Comparison of ENCODE assay signal across 15 cellular contexts in the genomic region with DNA sequence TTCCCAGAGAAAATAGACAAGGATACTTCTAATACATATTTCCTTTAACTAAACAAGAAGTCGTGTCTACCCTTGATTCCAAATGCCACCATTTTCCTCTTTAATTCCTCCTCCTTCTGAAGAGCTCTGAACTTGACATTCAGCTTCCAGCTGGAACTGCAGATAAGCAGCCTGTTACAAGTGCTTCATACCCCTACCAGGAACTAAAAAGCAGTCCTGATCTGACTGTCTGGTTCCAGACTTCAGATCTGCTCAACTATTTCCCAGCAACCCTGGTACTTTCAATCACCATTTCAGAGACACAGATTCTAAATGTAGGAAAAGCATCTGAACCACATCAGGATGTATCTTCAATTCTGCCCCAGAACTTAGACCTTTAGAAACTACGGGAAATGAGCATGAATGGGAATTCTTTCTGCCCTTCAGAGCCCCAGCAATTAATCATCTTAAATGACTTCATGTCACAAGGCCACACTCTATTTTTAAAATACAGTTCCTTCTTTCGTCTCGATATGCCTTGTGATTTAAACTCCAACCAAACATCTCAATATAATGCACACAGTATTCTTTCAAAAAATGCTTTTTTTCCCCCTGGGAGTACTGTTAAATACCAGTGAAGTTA.
DNase-seq lines count a peak whose midpoint lies in the region; ATAC-seq and TF ChIP-seq lines count a peak whose summit lies in the region.
"Had no signal": no experiment of that assay in that cellular context is flagged by ENCODE, and none has a peak within 500 bp of the region (broad histone marks: within the 10 kb centered on the region; RNA-seq: fewer than 3 reads in every experiment).

No MANE protein-coding gene starts in this region.

- TF ChIP-seq CTCF in dorsolateral prefrontal cortex (IDR thresholded peaks at IDR 0.05 in 54 of 56, conservative IDR thresholded peaks at IDR 0.05 in 2 of 56; ENCODE audit: low read depth in 1 of 56, partially characterized antibody in 56 of 56) (no peak), stomach (IDR thresholded peaks at IDR 0.05) (no peak)

- peak overlapping the region; percentile 0 to 84 (median 27); a peak in 15 of 22 replicates for H3K4me2 ChIP-seq in BLaER1 treated with 17β-estradiol and CSF1 and Interleukin-3, amounts not matched to agents 10 nM and 100 nM

- H4K20me1 ChIP-seq in BLaER1 treated with 17β-estradiol and CSF1 and Interleukin-3, amounts not matched to agents 10 nM and 100 nM = no peaks in the 10 kb centered on the region

- TF ChIP-seq EP300 in stomach (IDR thresholded peaks at IDR 0.05) = no peak

- peak overlapping the region in 4 of 11 experiments; percentile 15 to 72 (median 63); a peak in 7 of 22 replicates for H3K27ac ChIP-seq in BLaER1 treated with 17β-estradiol and CSF1 and Interleukin-3, amounts not matched to agents 10 nM and 100 nM
- H3K27ac ChIP-seq in dorsolateral prefrontal cortex (peak overlapping the region in 33 of 59 donors; percentile 1 to 74 (median 30)), stomach (peak overlapping the region in 1 of 5 donors; percentile 2)
- H3K27ac ChIP-seq: vagina had no signal

- H3K9ac ChIP-seq in BLaER1 treated with 17β-estradiol and CSF1 and Interleukin-3, amounts not matched to agents 10 nM and 100 nM = peak overlapping the region in 4 of 11 experiments; percentile 8 to 50 (median 39); a peak in 4 of 22 replicates

- DNase-seq in dorsolateral prefrontal cortex (no peak), naive B cell (no peak), COR-L47 (lab: John Stamatoyannopoulos, UW) (no peak), stomach (no peak), NCI-H748 (lab: John Stamatoyannopoulos, UW; ENCODE audit: unreplicated experiment) (no peak)
- DNase-seq: activated CD4-positive, CD25-positive, alpha-beta regulatory T cell; Karpas-422; mesenchymal stem cell; NCI-H1694 treated with DMSO at 0.1 percent for 48 hours; stimulated activated CD4-positive, alpha-beta T cell treated with anti-CD3 and anti-CD28 coated beads, Interleukin-15, amount 100 ng/mL, for 24 hours had no signal

- 33 to 56% (median 47%) methylated on average over 4 of the region's 4 CpGs for WGBS in stomach, 5 donors

- H3K4me3 ChIP-seq in BLaER1 treated with 17β-estradiol and CSF1 and Interleukin-3, amounts not matched to agents 10 nM and 100 nM = no peak overlapping the region
- peak overlapping the region in 17 of 59 donors; percentile 1 to 47 (median 20) for H3K4me3 ChIP-seq in dorsolateral prefrontal cortex
- H3K4me3 ChIP-seq in stomach = no peak overlapping the region
- H3K4me3 ChIP-seq: vagina had no signal

- H3K36me3 Mint-ChIP-seq in naive B cell = peaks cover 19 to 38% of the 10 kb centered on the region in 2 donors
- H3K36me3 Mint-ChIP-seq: activated naive CD8-positive, alpha-beta T cell had no signal

- peaks cover 0 to 15% (median 0%) of the 10 kb centered on the region in 11 experiments; a peak in 5 of 22 replicates for H3K36me3 ChIP-seq in BLaER1 treated with 17β-estradiol and CSF1 and Interleukin-3, amounts not matched to agents 10 nM and 100 nM
- H3K36me3 ChIP-seq in stomach = no peaks in the 10 kb centered on the region
- H3K36me3 ChIP-seq: vagina had no signal

- H3K9me3 ChIP-seq in BLaER1 treated with 17β-estradiol and CSF1 and Interleukin-3, amounts not matched to agents 10 nM and 100 nM (replicated peaks in 1 of 11) = peaks cover 18 to 44% (median 35%) of the 10 kb centered on the region in 11 experiments
- H3K9me3 ChIP-seq in stomach = peaks cover 0 to 13% (median 10%) of the 10 kb centered on the region in 4 donors

- H3K4me1 Mint-ChIP-seq in naive B cell = peaks cover 35 to 45% (median 39%) of the 10 kb centered on the region in 3 donors

- peaks cover 22 to 53% (median 36%) of the 10 kb centered on the region in 10 experiments for H3K4me1 ChIP-seq in BLaER1 treated with 17β-estradiol and CSF1 and Interleukin-3, amounts not matched to agents 10 nM and 100 nM
- peaks cover 0 to 15% (median 2%) of the 10 kb centered on the region in 4 donors for H3K4me1 ChIP-seq in stomach
- H3K4me1 ChIP-seq: vagina had no signal

- intact Hi-C loops in dorsolateral prefrontal cortex (cut with DNase I) (loop anchor here in 1 of 2 donors (5.0 kb wide), 1 partner anchor 37 kb away; no protein-coding TSS in a partner anchor), stomach (cut with DNase I; ENCODE audit: low total_unique reads) (no loop called here)

- peak overlapping the region in 1 of 8 donors; percentile 7 for H3K4me3 Mint-ChIP-seq in naive B cell
- H3K4me3 Mint-ChIP-seq: activated naive CD8-positive, alpha-beta T cell had no signal

- no peak for TF ChIP-seq POLR2A in stomach (IDR thresholded peaks at IDR 0.05)

- no peaks in the 10 kb centered on the region for H3K27me3 ChIP-seq in BLaER1 treated with 17β-estradiol and CSF1 and Interleukin-3, amounts not matched to agents 10 nM and 100 nM
- H3K27me3 ChIP-seq in dorsolateral prefrontal cortex (no peaks in the 10 kb centered on the region), stomach (no peaks in the 10 kb centered on the region)
- H3K27me3 ChIP-seq: vagina had no signal

- H3K27me3 Mint-ChIP-seq in naive B cell = no peaks in the 10 kb centered on the region
- H3K27me3 Mint-ChIP-seq: activated naive CD8-positive, alpha-beta T cell had no signal

- ATAC-seq in HG02610 (IDR thresholded peaks at IDR 0.05; ENCODE audit: unreplicated experiment) (peak; percentile 71), naive B cell (ENCODE audit: low read depth in 2 of 2) (no peak), HG02571 (IDR thresholded peaks at IDR 0.05; ENCODE audit: unreplicated experiment) (no peak)

- peaks cover 14 to 24% (median 20%) of the 10 kb centered on the region in 7 donors for H3K9me3 Mint-ChIP-seq in naive B cell

- H3K27ac Mint-ChIP-seq in naive B cell = peak overlapping the region in 5 of 6 donors; percentile 13 to 58 (median 36)
- H3K27ac Mint-ChIP-seq: activated naive CD8-positive, alpha-beta T cell had no signal
